ENCODE assay signal across 8 cellular contexts in genomic region chr20:3766832-3767433, GRCh38. TPM values are rescaled to one million over a fixed set of nuclear protein-coding genes. Genes with fewer than 3 reads are reported as not detected.
DNase-seq lines count a peak whose midpoint lies in the region; ATAC-seq, FAIRE-seq and TF ChIP-seq lines count a peak whose summit lies in the region.

No MANE protein-coding gene starts in this region.

- intact Hi-C loops in A673 (cut with micrococcal nuclease; ENCODE audit: unreplicated experiment): loop anchor here (5.0 kb wide), 1 partner anchor 50 kb away; no protein-coding TSS in a partner anchor
- intact Hi-C loops in kidney (cut with DNase I): no loop called here

- no peak for TF ChIP-seq CTCF in A673 (conservative IDR thresholded peaks at IDR 0.05; ENCODE audit: low read depth, low read length)
- no peak for TF ChIP-seq CTCF in kidney (IDR thresholded peaks at IDR 0.05; ENCODE audit: borderline replicate concordance, extremely low read depth, insufficient read depth)
- no peak for TF ChIP-seq CTCF in suprapubic skin (IDR thresholded peaks at IDR 0.05)

- peak overlapping the region; percentile 88 for H3K4me3 Mint-ChIP-seq in activated naive CD8-positive, alpha-beta T cell treated with anti-CD3 and anti-CD28 coated beads, Interleukin-2, amount 50 U/mL, for 24 hours

- H3K9ac ChIP-seq in kidney (ENCODE audit: low read length in 2 of 2): peak overlapping the region; percentile 46 to 51

- H3K36me3 ChIP-seq in A673 (ENCODE audit: insufficient read depth, low read length, poor library complexity, severe bottlenecking) (no peaks in the 10 kb centered on the region), H7 (replicated peaks; ENCODE audit: control insufficient read depth, insufficient read depth, low read length) (no peaks in the 10 kb centered on the region; the same call in 1 of the 2 replicates), kidney (ENCODE audit: control insufficient read depth in 1 of 2, insufficient read depth in 2 of 2, low read length in 2 of 2) (no peaks in the 10 kb centered on the region), suprapubic skin (no peaks in the 10 kb centered on the region)

- FAIRE-seq in kidney (lab: Jason Lieb, UNC): no peak

- WGBS in suprapubic skin: 7% methylated on average over 20 of the region's 27 CpGs

- no peak for TF ChIP-seq POLR2A in suprapubic skin (IDR thresholded peaks at IDR 0.05)

- H3K4me3 ChIP-seq in A673 (ENCODE audit: low read depth, low read length, poor library complexity, severe bottlenecking): peak overlapping the region; percentile 82
- H3K4me3 ChIP-seq in H7 (ENCODE audit: insufficient read depth, low read depth, low read length): peak overlapping the region; percentile 79
- peak overlapping the region; percentile 54 to 85 for H3K4me3 ChIP-seq in kidney (ENCODE audit: low read length in 2 of 2)
- peak overlapping the region; percentile 64 for H3K4me3 ChIP-seq in suprapubic skin

- H3K4me1 Mint-ChIP-seq in activated naive CD8-positive, alpha-beta T cell treated with anti-CD3 and anti-CD28 coated beads, Interleukin-2, amount 50 U/mL, for 24 hours: peaks cover 27% of the 10 kb centered on the region

- no peaks in the 10 kb centered on the region for H3K9me3 ChIP-seq in A673 (ENCODE audit: low read depth, low read length, poor library complexity, severe bottlenecking)
- H3K9me3 ChIP-seq in kidney (ENCODE audit: control insufficient read depth in 1 of 2, low read length in 2 of 2): no peaks in the 10 kb centered on the region
- no peaks in the 10 kb centered on the region for H3K9me3 ChIP-seq in suprapubic skin

- POLR2A ChIA-PET in A673 (lab: Charles Lee; ENCODE audit: low non-redundant PET): interaction anchor here (0.8 kb wide), 1 partner anchor 14 kb away, joined by 3 read pairs; the partner anchor contains the start of gene SPEF1

- CTCF ChIA-PET in A673 (lab: Charles Lee): no interaction called here

- no peak for ATAC-seq in activated naive CD8-positive, alpha-beta T cell treated with anti-CD3 and anti-CD28 coated beads, Interleukin-2, amount 50 U/mL, for 24 hours
- ATAC-seq in HG03342 (IDR thresholded peaks at IDR 0.05; ENCODE audit: unreplicated experiment) (no peak), GM21515 (IDR thresholded peaks at IDR 0.05; ENCODE audit: unreplicated experiment) (no peak)

- H3K36me3 Mint-ChIP-seq in activated naive CD8-positive, alpha-beta T cell treated with anti-CD3 and anti-CD28 coated beads, Interleukin-2, amount 50 U/mL, for 24 hours (ENCODE audit: low read depth): no peaks in the 10 kb centered on the region

- peak overlapping the region; percentile 76 for H3K27ac Mint-ChIP-seq in activated naive CD8-positive, alpha-beta T cell treated with anti-CD3 and anti-CD28 coated beads, Interleukin-2, amount 50 U/mL, for 24 hours

- H3K4me1 ChIP-seq in A673 (ENCODE audit: insufficient read depth, low read length, poor library complexity, severe bottlenecking): peaks cover 18% of the 10 kb centered on the region
- H3K4me1 ChIP-seq in kidney (ENCODE audit: control insufficient read depth in 1 of 2, insufficient read depth in 1 of 2, low read depth in 1 of 2, low read length in 2 of 2): peaks cover 4 to 14% of the 10 kb centered on the region in 2 donors
- peaks cover 39% of the 10 kb centered on the region for H3K4me1 ChIP-seq in suprapubic skin

- DNase-seq in A673 (ENCODE audit: low spot score) (no peak), H7 (peak; percentile 76), kidney (no peak), suprapubic skin (ENCODE audit: low spot score in 2 of 2) (peak in 1 of 2 donors; percentile 75), NCI-H2081 (lab: John Stamatoyannopoulos, UW) (no peak)
- DNase-seq in activated naive CD8-positive, alpha-beta T cell treated with anti-CD3 and anti-CD28 coated beads, Interleukin-2, amount 50 U/mL, for 24 hours: peak; percentile 34

- no peak for TF ChIP-seq EP300 in suprapubic skin (IDR thresholded peaks at IDR 0.05)

- TSS peak; percentile 58 for BruUV-seq in A673 (replicated peaks; lab: Mats Ljungman, UMichigan)

- H3K27me3 ChIP-seq in A673 (replicated peaks; ENCODE audit: insufficient read depth, low read depth, low read length, poor library complexity) (no peaks in the 10 kb centered on the region), H7 (ENCODE audit: control insufficient read depth, insufficient read depth, low read length) (peaks cover 4% of the 10 kb centered on the region), suprapubic skin (no peaks in the 10 kb centered on the region)

- H3K27ac ChIP-seq in A673 (ENCODE audit: low read depth, low read length, poor library complexity, severe bottlenecking) (peak overlapping the region; percentile 70), kidney (ENCODE audit: low read depth in 2 of 2, low read length in 2 of 2) (no peak overlapping the region), suprapubic skin (no peak overlapping the region)

- H3K27me3 Mint-ChIP-seq in activated naive CD8-positive, alpha-beta T cell treated with anti-CD3 and anti-CD28 coated beads, Interleukin-2, amount 50 U/mL, for 24 hours: no peaks in the 10 kb centered on the region

- H3K9me3 Mint-ChIP-seq in activated naive CD8-positive, alpha-beta T cell treated with anti-CD3 and anti-CD28 coated beads, Interleukin-2, amount 50 U/mL, for 24 hours: no peaks in the 10 kb centered on the region

RNA-seq across cellular contexts. Expression of gene ADISSP, which starts 0.6 kb away (rescaled TPM):
- total RNA-seq in A673 (2021) (75.7 and 80.3 TPM in 2 replicates), kidney (26.3 TPM), suprapubic skin (10 to 100 TPM in 3 of 4 donors, 1 to 10 TPM in 1; 8.4 to 20.3 (median 18.9) TPM)
- 90.8 and 107 TPM in 2 replicates for total RNA-seq in H7 (2014; rRNA removed; shearing (Covaris generic))
- 31.8 TPM for polyA plus RNA-seq in kidney (ENCODE audit: insufficient read depth, low read depth, low replicate concordance)

RNA-seq across cellular contexts. Expression of gene SPEF1, which starts 14.3 kb away (rescaled TPM):
- total RNA-seq in A673 (2021): 0.26 and 0.49 TPM in 2 replicates
- 0.11 and 0.94 TPM in 2 replicates for total RNA-seq in H7 (2014; rRNA removed; shearing (Covaris generic))
- total RNA-seq in kidney: 3.4 TPM
- polyA plus RNA-seq in kidney (ENCODE audit: insufficient read depth, low read depth, low replicate concordance): 3.8 TPM
- not detected for total RNA-seq in suprapubic skin

RNA-seq across cellular contexts. Expression of gene CENPB, which starts 19.6 kb away (rescaled TPM):
- 101 and 108 TPM in 2 replicates for total RNA-seq in A673 (2021)
- 57.7 and 74.5 TPM in 2 replicates for total RNA-seq in H7 (2014; rRNA removed; shearing (Covaris generic))
- 99.8 TPM for total RNA-seq in kidney
- polyA plus RNA-seq in kidney (ENCODE audit: insufficient read depth, low read depth, low replicate concordance): 56.2 TPM
- total RNA-seq in suprapubic skin: 10 to 100 TPM; 57.0 to 81.4 (median 66.4) TPM

RNA-seq across cellular contexts. Expression of gene CDC25B, which starts 29.2 kb away (rescaled TPM):
- total RNA-seq in A673 (2021) (113 and 119 TPM in 2 replicates), kidney (40.3 TPM), suprapubic skin (10 to 100 TPM; 12.7 to 34.4 (median 23.3) TPM)
- 30.7 and 32.6 TPM in 2 replicates for total RNA-seq in H7 (2014; rRNA removed; shearing (Covaris generic))
- 24.1 TPM for polyA plus RNA-seq in kidney (ENCODE audit: insufficient read depth, low read depth, low replicate concordance)

RNA-seq across cellular contexts. Expression of gene HSPA12B, which starts 34.4 kb away (rescaled TPM):
- total RNA-seq in A673 (2021) (not detected in 2 replicates), kidney (18.9 TPM), suprapubic skin (1 to 10 TPM; 1.9 to 8.7 (median 4.4) TPM)
- 0.97 and 2.4 TPM in 2 replicates for total RNA-seq in H7 (2014; rRNA removed; shearing (Covaris generic))
- 8.7 TPM for polyA plus RNA-seq in kidney (ENCODE audit: insufficient read depth, low read depth, low replicate concordance)

Comparison
In these comparisons a context has a peak if more than half of its experiments do, and no peak if none do; other contexts are left out.
1. DNase-seq: peak in H7 (single experiment) and activated naive CD8-positive, alpha-beta T cell treated with anti-CD3 and anti-CD28 coated beads, Interleukin-2, amount 50 U/mL, for 24 hours (single experiment); none in A673 (single experiment), kidney (single experiment) and NCI-H2081 (0 of 2).
2. Peak in every context shown above with its lines, with median percentiles within 50 percentile points of each other: H3K4me3 ChIP-seq.